ENCODE assay signal across 14 cellular contexts in genomic region chr4:71113294-71113693, GRCh38.
A peak's percentile ranks its signal among the peaks of the same experiment; 100 is the strongest.
DNase-seq lines count a peak whose midpoint lies in the region; ATAC-seq and TF ChIP-seq lines count a peak whose summit lies in the region.
"Had no signal": no experiment of that assay in that cellular context is flagged by ENCODE, and none has a peak within 500 bp of the region (broad histone marks: within the 10 kb centered on the region; RNA-seq: fewer than 3 reads in every experiment).

No MANE protein-coding gene starts in this region.

- no peaks in the 10 kb centered on the region for H3K27me3 Mint-ChIP-seq in neural crest cell (ENCODE audit: low read depth)
- H3K27me3 Mint-ChIP-seq: activated CD4-positive, alpha-beta T cell treated with anti-CD3 and anti-CD28 coated beads for 36 hours; activated T-helper 17 cell treated with anti-CD3 and anti-CD28 coated beads, Interleukin-2, amount 50 U/mL, for 72 hours; T-cell had no signal

- H3K36me3 Mint-ChIP-seq in neural crest cell (ENCODE audit: low read depth): no peaks in the 10 kb centered on the region
- H3K36me3 Mint-ChIP-seq in activated naive CD4-positive, alpha-beta T cell treated with anti-CD3 and anti-CD28 coated beads, Interleukin-2, amount 50 U/mL, for 72 hours: no peaks in the 10 kb centered on the region
- H3K36me3 Mint-ChIP-seq: T-cell had no signal

- no peaks in the 10 kb centered on the region for H3K36me3 ChIP-seq in KMS-11 (ENCODE audit: insufficient read depth)
- H3K36me3 ChIP-seq in brain microvascular endothelial cell (replicated peaks): no peaks in the 10 kb centered on the region
- H3K36me3 ChIP-seq: ascending aorta, thoracic aorta had no signal

- no peak overlapping the region for H3K4me3 Mint-ChIP-seq in neural crest cell
- H3K4me3 Mint-ChIP-seq: activated CD4-positive, alpha-beta T cell treated with anti-CD3 and anti-CD28 coated beads for 36 hours; activated T-helper 17 cell treated with anti-CD3 and anti-CD28 coated beads, Interleukin-2, amount 50 U/mL, for 72 hours; T-cell had no signal

- no peaks in the 10 kb centered on the region for H3K4me1 Mint-ChIP-seq in neural crest cell

- ATAC-seq in activated naive CD4-positive, alpha-beta T cell treated with anti-CD3 and anti-CD28 coated beads, Interleukin-2, amount 50 U/mL, for 72 hours: no peak
- ATAC-seq: activated CD4-positive, alpha-beta T cell treated with anti-CD3 and anti-CD28 coated beads for 36 hours; activated T-helper 17 cell treated with anti-CD3 and anti-CD28 coated beads, Interleukin-2, amount 50 U/mL, for 72 hours; T-cell had no signal

- no peak overlapping the region for H3K4me2 ChIP-seq in KMS-11

- peaks cover 2% of the 10 kb centered on the region for H3K9me3 Mint-ChIP-seq in neural crest cell
- H3K9me3 Mint-ChIP-seq in activated naive CD4-positive, alpha-beta T cell treated with anti-CD3 and anti-CD28 coated beads, Interleukin-2, amount 50 U/mL, for 72 hours: no peaks in the 10 kb centered on the region
- H3K9me3 Mint-ChIP-seq: activated T-helper 17 cell treated with anti-CD3 and anti-CD28 coated beads, Interleukin-2, amount 50 U/mL, for 72 hours; T-cell had no signal

- TF ChIP-seq CTCF in GM12872 (IDR thresholded peaks at IDR 0.05; ENCODE audit: insufficient read depth, low read depth, low read length) (0 out of 3 replicates have a peak, but pooled peaks have one; percentile 28), KMS-11 (conservative IDR thresholded peaks at IDR 0.05; ENCODE audit: low read depth, low read length) (peak; percentile 33; the same call in 1 of the 2 replicates), brain microvascular endothelial cell (IDR thresholded peaks at IDR 0.05; ENCODE audit: low read depth, low read length, missing control alignments) (peak; percentile 51), neural crest cell (conservative IDR thresholded peaks at IDR 0.05) (peak; percentile 33)

- in situ Hi-C loops in brain microvascular endothelial cell (cut with HindIII; ENCODE audit: low pct_ligation_motif_present, low sequenced_read_pairs): no loop called here

- H3K4me1 ChIP-seq in KMS-11 (ENCODE audit: low read depth, poor library complexity, severe bottlenecking): peaks cover 11% of the 10 kb centered on the region
- H3K4me1 ChIP-seq: ascending aorta had no signal

- no peak overlapping the region for H3K9ac ChIP-seq in KMS-11

- no peak overlapping the region for H2AFZ ChIP-seq in KMS-11 (ENCODE audit: low read depth)

- H3K4me3 ChIP-seq in KMS-11 (IDR thresholded peaks at IDR 0.05; ENCODE audit: insufficient read depth, low read depth, low read length) (no peak overlapping the region), brain microvascular endothelial cell (ENCODE audit: low read depth, low read length) (no peak overlapping the region)
- H3K4me3 ChIP-seq: ascending aorta, thoracic aorta had no signal

- no peak overlapping the region for H3K27ac Mint-ChIP-seq in neural crest cell (ENCODE audit: unreplicated experiment)
- H3K27ac Mint-ChIP-seq in activated naive CD4-positive, alpha-beta T cell treated with anti-CD3 and anti-CD28 coated beads, Interleukin-2, amount 50 U/mL, for 72 hours: no peak overlapping the region
- H3K27ac Mint-ChIP-seq: activated CD4-positive, alpha-beta T cell treated with anti-CD3 and anti-CD28 coated beads for 36 hours; activated T-helper 17 cell treated with anti-CD3 and anti-CD28 coated beads, Interleukin-2, amount 50 U/mL, for 72 hours; T-cell had no signal

- DNase-seq in brain microvascular endothelial cell (no peak), neural crest cell (ENCODE audit: low read depth, low spot score) (no peak), AG08396 (ENCODE audit: low spot score) (no peak)
- DNase-seq in activated naive CD4-positive, alpha-beta T cell treated with anti-CD3 and anti-CD28 coated beads, Interleukin-2, amount 50 U/mL, for 72 hours (ENCODE audit: low spot score in 2 of 2): no peak
- DNase-seq in activated CD8-positive, alpha-beta memory T cell treated with anti-CD3 and anti-CD28 coated beads for 24 hours: no peak
- DNase-seq: activated CD4-positive, alpha-beta T cell treated with anti-CD3 and anti-CD28 coated beads for 36 hours; NCI-H1105 treated with DMSO at 0.1 percent for 48 hours; occipital lobe; T-cell had no signal

- H3K27ac ChIP-seq in KMS-11 (no peak overlapping the region), brain microvascular endothelial cell (no peak overlapping the region)
- H3K27ac ChIP-seq: ascending aorta, thoracic aorta had no signal

- H4K20me1 ChIP-seq in KMS-11 (ENCODE audit: insufficient read depth): no peaks in the 10 kb centered on the region

- H3K79me2 ChIP-seq in KMS-11 (ENCODE audit: insufficient read depth, low read depth): no peaks in the 10 kb centered on the region

- no peaks in the 10 kb centered on the region for H3K27me3 ChIP-seq in KMS-11 (ENCODE audit: insufficient read depth, low read depth)
- no peaks in the 10 kb centered on the region for H3K27me3 ChIP-seq in brain microvascular endothelial cell (replicated peaks)
- H3K27me3 ChIP-seq: ascending aorta had no signal
